In genomic region chr1:20367626-20368025, GRCh38 we compare ENCODE assay signal across 14 cellular contexts.
"Had no signal": no experiment of that assay in that cellular context is flagged by ENCODE, and none has a peak within 500 bp of the region (broad histone marks: within the 10 kb centered on the region; RNA-seq: fewer than 3 reads in every experiment).

No MANE protein-coding gene starts in this region.

- H3K27ac ChIP-seq: cardiac muscle cell, neutrophil, right lobe of liver, spleen, transverse colon, WERI-Rb-1 had no signal

- H3K4me3 ChIP-seq: right lobe of liver, spleen had no signal

- H3K36me3 Mint-ChIP-seq: activated naive CD8-positive, alpha-beta T cell treated with anti-CD3 and anti-CD28 coated beads for 36 hours; stimulated activated naive B cell treated with anti-CD40 and anti-IgM and Interleukin-4, amounts not matched to agents 10 μg/mL and 1 μg/mL and 100 μg/mL, for 72 hours; T-cell had no signal

- H3K9me3 Mint-ChIP-seq: activated naive CD8-positive, alpha-beta T cell treated with anti-CD3 and anti-CD28 coated beads for 36 hours; stimulated activated naive B cell treated with anti-CD40 and anti-IgM and Interleukin-4, amounts not matched to agents 10 μg/mL and 1 μg/mL and 100 μg/mL, for 72 hours; T-cell had no signal

- ATAC-seq: T-cell had no signal

- H3K4me3 Mint-ChIP-seq: activated naive CD8-positive, alpha-beta T cell treated with anti-CD3 and anti-CD28 coated beads for 36 hours had no signal

- H3K36me3 ChIP-seq: cardiac muscle cell, heart right ventricle, neutrophil, right lobe of liver, spleen, transverse colon, WERI-Rb-1 had no signal

- DNase-seq: activated effector memory CD4-positive, alpha-beta T cell treated with Interleukin-2 at 50 U/mL for 16 hours; aorta; cortex of kidney; effector CD8-positive, alpha-beta T cell; stimulated activated naive B cell treated with anti-CD40 and anti-IgM and Interleukin-4, amounts not matched to agents 10 μg/mL and 1 μg/mL and 100 μg/mL, for 72 hours; T-cell had no signal

- H3K27ac Mint-ChIP-seq: activated naive CD8-positive, alpha-beta T cell treated with anti-CD3 and anti-CD28 coated beads for 36 hours; stimulated activated naive B cell treated with anti-CD40 and anti-IgM and Interleukin-4, amounts not matched to agents 10 μg/mL and 1 μg/mL and 100 μg/mL, for 72 hours; T-cell had no signal
